Comparison of ENCODE assay signal across 1 cellular context in the genomic region with DNA sequence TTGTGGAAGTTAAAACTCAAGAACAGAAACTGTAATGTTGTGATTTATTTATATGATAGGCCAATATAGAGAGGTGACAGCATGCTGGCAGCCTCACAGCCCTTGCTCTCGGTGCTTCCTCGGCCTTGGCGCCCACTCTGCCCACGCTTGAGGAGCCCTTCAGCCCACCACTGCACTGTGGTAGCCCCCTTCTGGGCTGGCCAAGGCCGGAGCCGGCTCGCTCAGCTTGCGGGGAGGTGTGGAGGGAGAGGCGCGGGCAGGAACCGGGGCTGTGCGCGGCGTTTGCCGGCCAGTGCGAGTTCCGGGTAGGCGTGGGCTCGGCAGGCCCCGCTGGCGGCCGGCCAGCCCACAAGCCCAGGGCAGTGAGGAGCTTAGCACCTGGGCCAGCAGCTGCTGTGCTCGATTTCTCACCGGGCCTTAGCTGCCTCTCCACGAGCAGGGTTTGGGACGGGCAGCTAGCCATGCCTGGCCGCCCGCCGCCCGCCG.
TF ChIP-seq lines count a peak whose summit lies in the region.

No MANE protein-coding gene starts in this region.

TF ChIP-seq in liver, 16 proteins besides CTCF, POLR2A, EP300 and RAD21:
- TF ChIP-seq, protein P1, sequence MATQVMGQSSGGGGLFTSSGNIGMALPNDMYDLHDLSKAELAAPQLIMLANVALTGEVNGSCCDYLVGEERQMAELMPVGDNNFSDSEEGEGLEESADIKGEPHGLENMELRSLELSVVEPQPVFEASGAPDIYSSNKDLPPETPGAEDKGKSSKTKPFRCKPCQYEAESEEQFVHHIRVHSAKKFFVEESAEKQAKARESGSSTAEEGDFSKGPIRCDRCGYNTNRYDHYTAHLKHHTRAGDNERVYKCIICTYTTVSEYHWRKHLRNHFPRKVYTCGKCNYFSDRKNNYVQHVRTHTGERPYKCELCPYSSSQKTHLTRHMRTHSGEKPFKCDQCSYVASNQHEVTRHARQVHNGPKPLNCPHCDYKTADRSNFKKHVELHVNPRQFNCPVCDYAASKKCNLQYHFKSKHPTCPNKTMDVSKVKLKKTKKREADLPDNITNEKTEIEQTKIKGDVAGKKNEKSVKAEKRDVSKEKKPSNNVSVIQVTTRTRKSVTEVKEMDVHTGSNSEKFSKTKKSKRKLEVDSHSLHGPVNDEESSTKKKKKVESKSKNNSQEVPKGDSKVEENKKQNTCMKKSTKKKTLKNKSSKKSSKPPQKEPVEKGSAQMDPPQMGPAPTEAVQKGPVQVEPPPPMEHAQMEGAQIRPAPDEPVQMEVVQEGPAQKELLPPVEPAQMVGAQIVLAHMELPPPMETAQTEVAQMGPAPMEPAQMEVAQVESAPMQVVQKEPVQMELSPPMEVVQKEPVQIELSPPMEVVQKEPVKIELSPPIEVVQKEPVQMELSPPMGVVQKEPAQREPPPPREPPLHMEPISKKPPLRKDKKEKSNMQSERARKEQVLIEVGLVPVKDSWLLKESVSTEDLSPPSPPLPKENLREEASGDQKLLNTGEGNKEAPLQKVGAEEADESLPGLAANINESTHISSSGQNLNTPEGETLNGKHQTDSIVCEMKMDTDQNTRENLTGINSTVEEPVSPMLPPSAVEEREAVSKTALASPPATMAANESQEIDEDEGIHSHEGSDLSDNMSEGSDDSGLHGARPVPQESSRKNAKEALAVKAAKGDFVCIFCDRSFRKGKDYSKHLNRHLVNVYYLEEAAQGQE (IDR thresholded peaks at IDR 0.05) = no peak
- no peak for TF ChIP-seq NR2F2 (IDR thresholded peaks at IDR 0.05)
